16 cellular contexts compared by ENCODE assay signal in genomic region chr20:13425401-13425800, GRCh38.
A peak's percentile ranks its signal among the peaks of the same experiment; 100 is the strongest.
DNase-seq lines count a peak whose midpoint lies in the region; ATAC-seq and TF ChIP-seq lines count a peak whose summit lies in the region.
"Had no signal": no experiment of that assay in that cellular context is flagged by ENCODE, and none has a peak within 500 bp of the region (broad histone marks: within the 10 kb centered on the region; RNA-seq: fewer than 3 reads in every experiment).

No MANE protein-coding gene starts in this region.

- no peaks in the 10 kb centered on the region for H3K9me3 Mint-ChIP-seq in GM23338
- H3K9me3 Mint-ChIP-seq in nephron = no peaks in the 10 kb centered on the region
- H3K9me3 Mint-ChIP-seq: CD4-positive, alpha-beta memory T cell had no signal

- H2AFZ ChIP-seq in GM23338 = no peak overlapping the region
- H2AFZ ChIP-seq: GM23248 had no signal

- no peaks in the 10 kb centered on the region for H3F3A ChIP-seq in GM23338 (replicated peaks; ENCODE audit: low read depth)

- ATAC-seq in left cardiac atrium = no peak
- no peak for ATAC-seq in left ventricle myocardium superior
- ATAC-seq in GM23338 = no peak

- H3K4me2 ChIP-seq in GM23338 = no peak overlapping the region
- H3K4me2 ChIP-seq: BLaER1 had no signal

- no peak overlapping the region for H3K4me3 Mint-ChIP-seq in GM23338
- H3K4me3 Mint-ChIP-seq in nephron = no peak overlapping the region
- H3K4me3 Mint-ChIP-seq: CD14-positive monocyte; CD4-positive, alpha-beta memory T cell had no signal

- no peak overlapping the region for H3K27ac ChIP-seq in GM23338 (ENCODE audit: low read depth)
- H3K27ac ChIP-seq: 22Rv1, BLaER1, GM23248 had no signal

- peak; percentile 19 for DNase-seq in left cardiac atrium
- DNase-seq in left ventricle myocardium superior = no peak
- no peak for DNase-seq in GM23338 (ENCODE audit: low spot score)
- no peak for DNase-seq in GM20000 (ENCODE audit: low spot score)
- no peak for DNase-seq in NCI-H2171 treated with DMSO at 0.1 percent for 48 hours (lab: John Stamatoyannopoulos, UW)
- DNase-seq in NCI-H2227 (lab: John Stamatoyannopoulos, UW; ENCODE audit: unreplicated experiment) = no peak
- DNase-seq: CD4-positive, alpha-beta memory T cell; DMS153; DMS79 treated with DMSO at 0.1 percent for 48 hours; GF-D8; GM23248; HCEC 1CT had no signal

- H3K36me3 Mint-ChIP-seq in GM23338 (ENCODE audit: low read depth) (no peaks in the 10 kb centered on the region), nephron (ENCODE audit: low read depth) (peaks cover 13% of the 10 kb centered on the region)

- no peaks in the 10 kb centered on the region for H4K20me1 ChIP-seq in GM23338 (replicated peaks; ENCODE audit: insufficient read depth)
- H4K20me1 ChIP-seq: BLaER1 had no signal

- H3K36me3 ChIP-seq in GM23338 (ENCODE audit: insufficient read depth) = no peaks in the 10 kb centered on the region

- intact Hi-C loops in left cardiac atrium (cut with DNase I) = no loop called here
- intact Hi-C loops in left ventricle myocardium superior (cut with micrococcal nuclease) = no loop called here

- peaks cover 13% of the 10 kb centered on the region for H3K4me1 ChIP-seq in GM23338 (ENCODE audit: insufficient read depth)

- peaks cover under 1% of the 10 kb centered on the region for H3K9me2 ChIP-seq in GM23338 (ENCODE audit: insufficient read depth)

- TF ChIP-seq CTCF in GM23338 (conservative IDR thresholded peaks at IDR 0.05; ENCODE audit: low read depth in 2 of 2) = no peak
- TF ChIP-seq CTCF in nephron (IDR thresholded peaks at IDR 0.05; ENCODE audit: unreplicated experiment in 3 of 3) = no peak
- TF ChIP-seq CTCF in GM20000 (IDR thresholded peaks at IDR 0.05; ENCODE audit: extremely low read depth, missing control alignments) = no peak

- H3K4me3 ChIP-seq in GM23338 = no peak overlapping the region
- H3K4me3 ChIP-seq: BLaER1, GM23248 had no signal

- H3K27me3 Mint-ChIP-seq in GM23338 (ENCODE audit: insufficient read depth, low read depth, poor library complexity) = peaks cover 2% of the 10 kb centered on the region
- H3K27me3 Mint-ChIP-seq in nephron (ENCODE audit: low read depth) = no peaks in the 10 kb centered on the region
- H3K27me3 Mint-ChIP-seq: CD4-positive, alpha-beta memory T cell had no signal

- H3K79me2 ChIP-seq in GM23338 (replicated peaks; ENCODE audit: insufficient read depth) = no peaks in the 10 kb centered on the region

- H3K4me1 Mint-ChIP-seq in GM23338 (peaks cover 21% of the 10 kb centered on the region), nephron (peaks cover 33% of the 10 kb centered on the region)
- H3K4me1 Mint-ChIP-seq: CD14-positive monocyte; CD4-positive, alpha-beta memory T cell had no signal

- no peaks in the 10 kb centered on the region for H3K27me3 ChIP-seq in GM23338 (ENCODE audit: insufficient read depth)
- H3K27me3 ChIP-seq: BLaER1 had no signal

- H3K27ac Mint-ChIP-seq in GM23338 = 0 out of 2 replicates have a peak overlapping the region, but pooled peaks have one; percentile 51
- peak overlapping the region in 2 of 3 experiments; percentile 39 to 84 for H3K27ac Mint-ChIP-seq in nephron
- H3K27ac Mint-ChIP-seq: CD14-positive monocyte; CD4-positive, alpha-beta memory T cell had no signal

TF ChIP-seq in GM23338, 12 proteins besides CTCF, POLR2A, EP300 and RAD21:
- TF ChIP-seq, protein P1, sequence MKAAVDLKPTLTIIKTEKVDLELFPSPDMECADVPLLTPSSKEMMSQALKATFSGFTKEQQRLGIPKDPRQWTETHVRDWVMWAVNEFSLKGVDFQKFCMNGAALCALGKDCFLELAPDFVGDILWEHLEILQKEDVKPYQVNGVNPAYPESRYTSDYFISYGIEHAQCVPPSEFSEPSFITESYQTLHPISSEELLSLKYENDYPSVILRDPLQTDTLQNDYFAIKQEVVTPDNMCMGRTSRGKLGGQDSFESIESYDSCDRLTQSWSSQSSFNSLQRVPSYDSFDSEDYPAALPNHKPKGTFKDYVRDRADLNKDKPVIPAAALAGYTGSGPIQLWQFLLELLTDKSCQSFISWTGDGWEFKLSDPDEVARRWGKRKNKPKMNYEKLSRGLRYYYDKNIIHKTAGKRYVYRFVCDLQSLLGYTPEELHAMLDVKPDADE (IDR thresholded peaks at IDR 0.05) = no peak
- TF ChIP-seq CREB1 (CRISPR knock-in tag; IDR thresholded peaks at IDR 0.05; ENCODE audit: low read depth) (no peak), ZNF331 (CRISPR knock-in tag; IDR thresholded peaks at IDR 0.05; ENCODE audit: low read depth) (no peak), EZH2phosphoT487 (IDR thresholded peaks at IDR 0.05; ENCODE audit: unreplicated experiment) (no peak), STAT1 (IDR thresholded peaks at IDR 0.05; ENCODE audit: unreplicated experiment) (no peak), NANOG (IDR thresholded peaks at IDR 0.05; ENCODE audit: borderline replicate concordance) (no peak)
